ENCODE assay signal across 9 cellular contexts in the genomic region with DNA sequence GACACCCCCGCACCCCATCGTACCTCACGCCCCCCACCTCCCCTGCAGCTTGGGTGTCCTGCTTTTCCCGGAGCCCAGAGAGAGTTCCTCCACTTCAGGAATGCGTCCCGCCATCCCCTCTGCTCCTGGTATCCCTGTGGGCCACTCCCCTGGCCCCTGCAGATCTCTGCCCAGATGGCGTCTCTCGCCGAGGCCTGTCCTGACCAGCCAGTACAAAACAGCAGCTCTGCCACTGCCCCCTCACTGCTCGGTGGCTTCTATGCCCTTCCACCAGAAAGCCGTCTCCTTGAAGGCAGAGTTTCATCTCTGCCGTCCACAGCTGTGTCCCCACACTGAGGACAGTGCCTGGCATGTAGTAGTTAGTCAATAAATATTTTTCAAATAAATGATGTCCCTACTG. TPM values are rescaled to one million over a fixed set of nuclear protein-coding genes. Genes with fewer than 3 reads are reported as not detected.
DNase-seq lines count a peak whose midpoint lies in the region; ATAC-seq and TF ChIP-seq lines count a peak whose summit lies in the region.
"Not testable (repeated sequence)": the region's sequence is repeated elsewhere in the genome, so short reads cannot be mapped to it uniquely, and the experiment has no call there.
"Had no signal": no experiment of that assay in that cellular context is flagged by ENCODE, and none has a peak within 500 bp of the region (broad histone marks: within the 10 kb centered on the region; RNA-seq: fewer than 3 reads in every experiment).

No MANE protein-coding gene starts in this region.

- H3K9me2 ChIP-seq in hepatocyte (replicated peaks; ENCODE audit: insufficient read depth): not testable (repeated sequence)

- H3K27ac Mint-ChIP-seq in neural crest cell (ENCODE audit: unreplicated experiment): peak overlapping the region; percentile 17

- not testable (repeated sequence) for H3K9me3 ChIP-seq in Panc1 (ENCODE audit: control insufficient read depth, insufficient read depth, low read depth, low read length); hepatocyte (ENCODE audit: low read depth); lower lobe of right lung; upper lobe of left lung

- H3K36me3 ChIP-seq in Panc1 (ENCODE audit: control insufficient read depth, insufficient read depth, low read length); hepatocyte (replicated peaks; ENCODE audit: insufficient read depth, low read depth); lower lobe of right lung; upper lobe of left lung: not testable (repeated sequence)

- in situ Hi-C loops in Panc1 (cut with HindIII; ENCODE audit: low pct_unique_long_range_greater_than_20kb, low sequenced_read_pairs): not testable (repeated sequence)

- not testable (repeated sequence) for H2AFZ ChIP-seq in hepatocyte

- not testable (repeated sequence) for H3K27ac ChIP-seq in Panc1 (ENCODE audit: low read length); coronary artery; hepatocyte; lower lobe of right lung; upper lobe of left lung

- not testable (repeated sequence) for TF ChIP-seq CTCF in Panc1 (IDR thresholded peaks at IDR 0.05); coronary artery (IDR thresholded peaks at IDR 0.05); hepatocyte (IDR thresholded peaks at IDR 0.05; ENCODE audit: poor library complexity); lower lobe of right lung (IDR thresholded peaks at IDR 0.05); neural crest cell (conservative IDR thresholded peaks at IDR 0.05); upper lobe of left lung (IDR thresholded peaks at IDR 0.05)

- H3K9me3 Mint-ChIP-seq in neural crest cell: not testable (repeated sequence)

- 0 out of 2 replicates have a peak, but pooled peaks have one; percentile 16 for ATAC-seq in Panc1
- ATAC-seq in lower lobe of right lung: peak; percentile 16 to 25
- peak; percentile 5 to 16 for ATAC-seq in upper lobe of left lung (ENCODE audit: low FRiP score in 2 of 2)

- DNase-seq in D341Med (ENCODE audit: low spot score) (peak; percentile 12), coronary artery (ENCODE audit: low spot score) (peak; percentile 58), hepatocyte (ENCODE audit: low spot score) (peak; percentile 3)
- DNase-seq in Panc1 (ENCODE audit: low read depth, low spot score); lower lobe of right lung; neural crest cell (ENCODE audit: low read depth, low spot score); upper lobe of left lung: not testable (repeated sequence)

- CTCF ChIA-PET in Panc1 (lab: Charles Lee): not testable (repeated sequence)

- H3K4me1 ChIP-seq in Panc1 (ENCODE audit: control insufficient read depth, insufficient read depth, low read length); hepatocyte (ENCODE audit: insufficient read depth); lower lobe of right lung; upper lobe of left lung: not testable (repeated sequence)

- not testable (repeated sequence) for H3K4me2 ChIP-seq in hepatocyte

- not testable (repeated sequence) for H4K20me1 ChIP-seq in hepatocyte (ENCODE audit: insufficient read depth, poor library complexity, severe bottlenecking)

- H3K79me2 ChIP-seq in hepatocyte: not testable (repeated sequence)

- not testable (repeated sequence) for TF ChIP-seq EP300 in upper lobe of left lung (IDR thresholded peaks at IDR 0.05)

- not testable (repeated sequence) for H3K4me3 ChIP-seq in Panc1 (ENCODE audit: low read depth in 2 of 2, low read length in 2 of 2); coronary artery; hepatocyte; lower lobe of right lung; upper lobe of left lung

- TF ChIP-seq POLR2A in upper lobe of left lung (IDR thresholded peaks at IDR 0.05): not testable (repeated sequence)

- POLR2A ChIA-PET in Panc1 (lab: Charles Lee): not testable (repeated sequence)

- not testable (repeated sequence) for BruUV-seq in Panc1 (replicated peaks; lab: Mats Ljungman, UMichigan)

- intact Hi-C loops in Panc1 (cut with micrococcal nuclease; ENCODE audit: unreplicated experiment); lower lobe of right lung (cut with DNase I): not testable (repeated sequence)

- 78% methylated on average over 9 of the region's 12 CpGs for WGBS in hepatocyte (ENCODE audit: low lambda C conversion rate, missing lambda C conversion rate)
- 78 to 85% methylated on average over 6 to 10 of the region's 12 CpGs for WGBS in upper lobe of left lung, 2 donors

- not testable (repeated sequence) for H3K27me3 ChIP-seq in Panc1 (ENCODE audit: control insufficient read depth, insufficient read depth, low read length); hepatocyte; lower lobe of right lung (ENCODE audit: low read depth); upper lobe of left lung

- H3K4me1 Mint-ChIP-seq in neural crest cell: peaks cover 12% of the 10 kb centered on the region

- not testable (repeated sequence) for H3K4me3 Mint-ChIP-seq in neural crest cell

- not testable (repeated sequence) for H3K27me3 Mint-ChIP-seq in neural crest cell (ENCODE audit: low read depth)

- not testable (repeated sequence) for H3K36me3 Mint-ChIP-seq in neural crest cell (ENCODE audit: low read depth)

RNA-seq across cellular contexts. Expression of a gene that starts 38.7 kb away (rescaled TPM):
- total RNA-seq in Panc1 (2021; ENCODE audit: unreplicated experiment) (0.15 TPM), hepatocyte (0.10 and 0.32 TPM in 2 replicates), lower lobe of right lung (0.09 TPM), neural crest cell (9.4 and 9.9 TPM in 2 replicates), upper lobe of left lung (under 1 TPM in 2 of 6 donors, not detected in 4; 0.15 to 0.20 TPM)
- not detected for polyA plus RNA-seq in Panc1 (2012; ENCODE audit: insufficient read length)
- 0.33 and 0.41 TPM in 2 replicates for polyA plus RNA-seq in hepatocyte
- total RNA-seq: CD4-positive, CD25-positive, alpha-beta regulatory T cell; Daoy had no signal

RNA-seq across cellular contexts. Expression of a gene that starts 58.0 kb away (rescaled TPM):
- total RNA-seq in Panc1 (2021; ENCODE audit: unreplicated experiment): 70.8 TPM
- polyA plus RNA-seq in Panc1 (2012; ENCODE audit: insufficient read length): 47.7 TPM
- total RNA-seq in hepatocyte: 65.7 and 74.5 TPM in 2 replicates
- 62.0 and 66.3 TPM in 2 replicates for polyA plus RNA-seq in hepatocyte
- 21.6 TPM for total RNA-seq in lower lobe of right lung
- 77.1 and 89.0 TPM in 2 replicates for total RNA-seq in neural crest cell
- total RNA-seq in upper lobe of left lung: 10 to 100 TPM; 16.3 to 46.8 (median 30.4) TPM
